Comparison of ENCODE assay signal across 18 cellular contexts in the genomic region with DNA sequence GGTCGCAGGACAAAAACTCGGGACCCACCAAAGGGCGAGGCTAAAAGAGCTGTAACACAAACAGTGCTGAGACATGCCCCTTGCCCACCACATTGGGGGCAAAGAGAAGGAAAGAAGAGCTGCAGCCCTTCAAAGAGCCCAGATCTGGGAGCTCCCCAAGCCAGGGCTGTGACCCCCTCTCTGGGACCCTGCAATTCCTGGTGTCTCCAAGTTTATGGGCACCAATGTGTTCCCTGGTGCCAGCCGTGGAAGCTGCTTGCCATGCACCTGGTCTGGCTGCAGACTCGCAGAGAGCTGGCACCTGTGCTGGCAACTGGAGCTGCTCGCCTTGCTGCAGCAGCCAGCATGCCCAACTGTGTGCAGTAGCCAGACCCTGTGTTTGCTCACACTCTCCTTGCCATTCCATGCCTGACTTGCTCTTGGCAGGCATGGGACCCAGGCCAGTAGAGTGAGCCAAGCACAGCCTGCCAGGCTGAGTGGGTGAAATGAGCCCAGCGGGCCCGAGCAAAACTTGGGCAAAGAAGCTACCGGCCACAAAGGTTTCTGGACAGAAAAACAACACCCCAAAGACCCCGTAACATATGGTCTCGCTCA. TPM values are rescaled to one million over a fixed set of nuclear protein-coding genes. Genes with fewer than 3 reads are reported as not detected.
DNase-seq lines count a peak whose midpoint lies in the region; ATAC-seq and TF ChIP-seq lines count a peak whose summit lies in the region.
"Had no signal": no experiment of that assay in that cellular context is flagged by ENCODE, and none has a peak within 500 bp of the region (broad histone marks: within the 10 kb centered on the region; RNA-seq: fewer than 3 reads in every experiment).

No MANE protein-coding gene starts in this region.

- H3K4me1 Mint-ChIP-seq in activated CD4-positive, alpha-beta T cell treated with anti-CD3 and anti-CD28 coated beads, Interleukin-2, amount 10 ng/mL, durations not matched to agents 7 days and 5 days: no peaks in the 10 kb centered on the region
- H3K4me1 Mint-ChIP-seq in Calu3 (ENCODE audit: low read depth, unreplicated experiment): no peaks in the 10 kb centered on the region
- H3K4me1 Mint-ChIP-seq: GM23338; nephron; stimulated activated naive CD8-positive, alpha-beta T cell treated with anti-CD3 and anti-CD28 coated beads, Interleukin-15, amount 100 ng/mL, for 72 hours had no signal

- peak; percentile 0 for DNase-seq in activated CD4-positive, alpha-beta T cell treated with anti-CD3 and anti-CD28 coated beads, Interleukin-2, amount 10 ng/mL, durations not matched to agents 7 days and 5 days
- DNase-seq in activated CD4-positive, alpha-beta T cell treated with anti-CD3 and anti-CD28 coated beads, Interleukin-2, amount 50 U/mL, for 1 hour: no peak
- peak; percentile 36 to 72 for DNase-seq in cerebellar nuclear complex (lab: John Stamatoyannopoulos, UW)
- peak; percentile 22 for DNase-seq in lung (ENCODE audit: low spot score)
- peak; percentile 87 to 94 for DNase-seq in thyroid gland
- no peak for DNase-seq in Calu3
- DNase-seq: activated CD8-positive, alpha-beta memory T cell treated with anti-CD3 and anti-CD28 coated beads for 24 hours; activated naive CD4-positive, alpha-beta T cell treated with anti-CD3 and anti-CD28 coated beads for 36 hours; KG1; NCI-H1436 treated with DMSO at 0.1 percent for 48 hours; NCI-H526; stimulated activated naive CD8-positive, alpha-beta T cell treated with anti-CD3 and anti-CD28 coated beads, Interleukin-15, amount 100 ng/mL, for 72 hours; T1000 had no signal

- CTCF ChIA-PET in activated CD4-positive, alpha-beta T cell treated with anti-CD3 and anti-CD28 coated beads, Interleukin-2, amount 10 ng/mL, durations not matched to agents 7 days and 5 days (lab: Charles Lee): interaction anchor here (0.7 to 1.3 kb wide), 4 partner anchors 9 to 877 kb away, joined by 3 to 5 read pairs (median 4); a partner anchor contains a TSS
- CTCF ChIA-PET in Calu3 (lab: Charles Lee): interaction anchor here (1.0 kb wide), 1 partner anchor 18 kb away, joined by 3 read pairs; no protein-coding TSS in a partner anchor

- POLR2A ChIA-PET in activated CD4-positive, alpha-beta T cell treated with anti-CD3 and anti-CD28 coated beads, Interleukin-2, amount 10 ng/mL, durations not matched to agents 7 days and 5 days (lab: Charles Lee): no interaction called here

- H3K9me3 Mint-ChIP-seq in activated CD4-positive, alpha-beta T cell treated with anti-CD3 and anti-CD28 coated beads, Interleukin-2, amount 10 ng/mL, durations not matched to agents 7 days and 5 days: peaks cover 26% of the 10 kb centered on the region
- H3K9me3 Mint-ChIP-seq in Calu3 (ENCODE audit: low read depth, unreplicated experiment): peaks cover 8% of the 10 kb centered on the region

- ATAC-seq in lung (ENCODE audit: insufficient read depth, low FRiP score) (no peak), HG03565 (IDR thresholded peaks at IDR 0.05; ENCODE audit: unreplicated experiment) (no peak), HG02870 (IDR thresholded peaks at IDR 0.05; ENCODE audit: unreplicated experiment) (no peak)

- H3K4me3 Mint-ChIP-seq in activated CD4-positive, alpha-beta T cell treated with anti-CD3 and anti-CD28 coated beads, Interleukin-2, amount 10 ng/mL, durations not matched to agents 7 days and 5 days: no peak overlapping the region
- no peak overlapping the region for H3K4me3 Mint-ChIP-seq in Calu3 (ENCODE audit: low read depth, unreplicated experiment)
- H3K4me3 Mint-ChIP-seq: activated naive CD4-positive, alpha-beta T cell treated with anti-CD3 and anti-CD28 coated beads for 36 hours; GM23338; nephron; stimulated activated naive CD8-positive, alpha-beta T cell treated with anti-CD3 and anti-CD28 coated beads, Interleukin-15, amount 100 ng/mL, for 72 hours had no signal

- TF ChIP-seq CTCF in lung (IDR thresholded peaks at IDR 0.05; ENCODE audit: control extremely low read depth, extremely low read depth): no peak
- no peak for TF ChIP-seq CTCF in thyroid gland (IDR thresholded peaks at IDR 0.05)
- TF ChIP-seq CTCF in Calu3 (IDR thresholded peaks at IDR 0.05; ENCODE audit: unreplicated experiment): no peak

- H3K27ac Mint-ChIP-seq in activated CD4-positive, alpha-beta T cell treated with anti-CD3 and anti-CD28 coated beads, Interleukin-2, amount 10 ng/mL, durations not matched to agents 7 days and 5 days: no peak overlapping the region
- H3K27ac Mint-ChIP-seq in Calu3 (ENCODE audit: unreplicated experiment): no peak overlapping the region
- H3K27ac Mint-ChIP-seq: activated naive CD4-positive, alpha-beta T cell treated with anti-CD3 and anti-CD28 coated beads for 36 hours; GM23338; nephron; stimulated activated naive CD8-positive, alpha-beta T cell treated with anti-CD3 and anti-CD28 coated beads, Interleukin-15, amount 100 ng/mL, for 72 hours had no signal

- no peaks in the 10 kb centered on the region for H3K27me3 ChIP-seq in lung (ENCODE audit: control insufficient read depth, insufficient read depth)
- no peaks in the 10 kb centered on the region for H3K27me3 ChIP-seq in thyroid gland

- H3K27ac ChIP-seq in lung (ENCODE audit: low read depth in 1 of 2, low read length in 1 of 2): no peak overlapping the region
- H3K27ac ChIP-seq in thyroid gland: peak overlapping the region; percentile 15 to 83 (median 19)
- H3K27ac ChIP-seq: A549 had no signal

- peaks cover 0 to 3% of the 10 kb centered on the region in 2 donors for H3K36me3 ChIP-seq in lung (ENCODE audit: control insufficient read depth in 2 of 2, insufficient read depth in 2 of 2, low read length in 2 of 2)
- H3K36me3 ChIP-seq in thyroid gland: no peaks in the 10 kb centered on the region

- H3K36me3 Mint-ChIP-seq in activated CD4-positive, alpha-beta T cell treated with anti-CD3 and anti-CD28 coated beads, Interleukin-2, amount 10 ng/mL, durations not matched to agents 7 days and 5 days (ENCODE audit: low read depth): peaks cover 35% of the 10 kb centered on the region
- no peaks in the 10 kb centered on the region for H3K36me3 Mint-ChIP-seq in Calu3 (ENCODE audit: insufficient read depth, unreplicated experiment)

- no TSS peak for BruUV-seq in Calu3 (replicated peaks; lab: Mats Ljungman, UMichigan)

- intact Hi-C loops in thyroid gland (cut with DNase I): no loop called here
- intact Hi-C loops in Calu3 (cut with micrococcal nuclease; ENCODE audit: unreplicated experiment): no loop called here

- TF ChIP-seq POLR2A in thyroid gland (IDR thresholded peaks at IDR 0.05): no peak

- H3K4me3 ChIP-seq in lung (no peak overlapping the region), thyroid gland (replicated peaks in 1 of 3) (no peak overlapping the region)
- H3K4me3 ChIP-seq: A549, GM23338 had no signal

- H3K27me3 Mint-ChIP-seq in activated CD4-positive, alpha-beta T cell treated with anti-CD3 and anti-CD28 coated beads, Interleukin-2, amount 10 ng/mL, durations not matched to agents 7 days and 5 days: no peaks in the 10 kb centered on the region
- H3K27me3 Mint-ChIP-seq in Calu3 (ENCODE audit: unreplicated experiment): no peaks in the 10 kb centered on the region
- H3K27me3 Mint-ChIP-seq: stimulated activated naive CD8-positive, alpha-beta T cell treated with anti-CD3 and anti-CD28 coated beads, Interleukin-15, amount 100 ng/mL, for 72 hours had no signal

- H3K9me3 ChIP-seq in lung (ENCODE audit: control insufficient read depth in 2 of 2, insufficient read depth in 1 of 2, low read length in 1 of 2): peaks cover 0 to 2% of the 10 kb centered on the region in 2 donors
- no peaks in the 10 kb centered on the region for H3K9me3 ChIP-seq in thyroid gland

- H3K4me1 ChIP-seq in lung (ENCODE audit: control insufficient read depth in 2 of 2, insufficient read depth in 2 of 2, low read length in 2 of 2) (no peaks in the 10 kb centered on the region), thyroid gland (peaks cover 6 to 9% of the 10 kb centered on the region in 2 donors)
- H3K4me1 ChIP-seq: A549 had no signal

- WGBS in lung, 2 donors: 92 to 97% methylated on average over 11 of the region's 11 CpGs
- 60 to 68% methylated on average over 11 of the region's 11 CpGs for WGBS in thyroid gland, 2 donors

RNA-seq across cellular contexts. Expression of a gene that starts 16.0 kb away (rescaled TPM):
- total RNA-seq in activated CD4-positive, alpha-beta T cell treated with anti-CD3 and anti-CD28 coated beads, Interleukin-2, amount 10 ng/mL, durations not matched to agents 7 days and 5 days: 10 to 100 TPM; 23.0 to 27.1 TPM
- 10 to 100 TPM; 15.0 to 19.1 TPM for total RNA-seq in lung
- 10 to 100 TPM; 16.2 to 17.4 TPM for polyA plus RNA-seq in lung
- total RNA-seq in thyroid gland: 10 to 100 TPM; 12.9 to 36.7 (median 18.8) TPM
- total RNA-seq in Calu3 (2022): 17.4 and 22.8 TPM in 2 replicates

RNA-seq across cellular contexts. Expression of a gene that starts 16.1 kb away (rescaled TPM):
- 100 to 1,000 TPM; 155 to 163 TPM for total RNA-seq in activated CD4-positive, alpha-beta T cell treated with anti-CD3 and anti-CD28 coated beads, Interleukin-2, amount 10 ng/mL, durations not matched to agents 7 days and 5 days
- total RNA-seq in lung: 100 to 1,000 TPM; 134 to 147 TPM
- polyA plus RNA-seq in lung: 100 to 1,000 TPM in 1 of 2 donors, 10 to 100 TPM in 1; 91.1 to 138 TPM
- 100 to 1,000 TPM; 101 to 144 (median 121) TPM for total RNA-seq in thyroid gland
- 85.7 and 87.0 TPM in 2 replicates for total RNA-seq in Calu3 (2022)

RNA-seq across cellular contexts. Expression of a gene that starts 24.6 kb away (rescaled TPM):
- total RNA-seq in activated CD4-positive, alpha-beta T cell treated with anti-CD3 and anti-CD28 coated beads, Interleukin-2, amount 10 ng/mL, durations not matched to agents 7 days and 5 days: 100 to 1,000 TPM; 138 to 156 TPM
- total RNA-seq in lung (100 to 1,000 TPM in 1 of 2 donors, 10 to 100 TPM in 1; 23.9 to 149 TPM), thyroid gland (100 to 1,000 TPM in 3 of 4 donors, 10 to 100 TPM in 1; 96.6 to 113 (median 108) TPM), Calu3 (2022) (175 and 187 TPM in 2 replicates)
- 100 to 1,000 TPM; 108 to 126 TPM for polyA plus RNA-seq in lung

RNA-seq across cellular contexts. Expression of a gene that starts 31.8 kb away (rescaled TPM):
- total RNA-seq in activated CD4-positive, alpha-beta T cell treated with anti-CD3 and anti-CD28 coated beads, Interleukin-2, amount 10 ng/mL, durations not matched to agents 7 days and 5 days: 100 to 1,000 TPM in 1 of 2 experiments, 10 to 100 TPM in 1; 90.1 to 105 TPM
- total RNA-seq in lung (100 to 1,000 TPM; 124 to 150 TPM), thyroid gland (10 to 100 TPM; 51.3 to 97.3 (median 69.1) TPM), Calu3 (2022) (70.6 and 71.5 TPM in 2 replicates)
- polyA plus RNA-seq in lung: 100 to 1,000 TPM in 1 of 2 donors, 10 to 100 TPM in 1; 57.6 to 169 TPM

Comparison
In these comparisons a context has a peak if more than half of its experiments do, and no peak if none do; other contexts are left out.
1. DNase-seq: peak in activated CD4-positive, alpha-beta T cell treated with anti-CD3 and anti-CD28 coated beads, Interleukin-2, amount 10 ng/mL, durations not matched to agents 7 days and 5 days (single experiment), cerebellar nuclear complex (2 of 2), lung (single experiment) and thyroid gland (2 of 2); none in activated CD4-positive, alpha-beta T cell treated with anti-CD3 and anti-CD28 coated beads, Interleukin-2, amount 50 U/mL, for 1 hour (single experiment) and Calu3 (single experiment).
2. H3K27ac ChIP-seq: peak in thyroid gland (3 of 3); none in lung (0 of 2).